In the genomic region with DNA sequence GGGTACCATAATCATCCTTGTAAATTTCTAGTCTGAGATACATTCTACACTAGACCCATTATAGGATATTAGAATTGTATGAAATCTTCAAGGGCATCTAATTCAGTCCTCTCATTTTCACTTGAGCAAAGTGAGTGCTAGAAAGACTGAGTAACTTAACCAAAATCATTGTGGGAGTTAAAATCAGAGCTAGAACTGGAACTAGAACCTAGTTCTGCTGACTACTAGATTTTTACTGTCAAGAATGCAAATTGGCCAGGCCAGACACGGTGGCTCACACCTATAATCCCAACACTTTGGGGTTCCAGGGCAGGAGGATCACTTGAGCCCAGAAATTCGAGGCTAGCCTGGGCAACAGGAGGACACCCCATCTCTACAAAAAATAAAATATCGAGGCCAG, we compare ENCODE assay signal across 1 cellular context.
TF ChIP-seq lines count a peak whose summit lies in the region.

No MANE protein-coding gene starts in this region.

TF ChIP-seq in HepG2, 621 proteins besides CTCF, POLR2A, EP300 and RAD21:
- TF ChIP-seq RFX5 (IDR thresholded peaks at IDR 0.05; ENCODE audit: low read depth, low read length) (no peak), MAFK (conservative IDR thresholded peaks at IDR 0.05 in 1 of 2, IDR thresholded peaks at IDR 0.05 in 1 of 2; ENCODE audit: low read length in 2 of 2) (peak; percentile 17 to 55; a peak in 2 of 4 replicates), ZNF383 (CRISPR knock-in tag; IDR thresholded peaks at IDR 0.05; ENCODE audit: borderline replicate concordance) (no peak), MAFF (IDR thresholded peaks at IDR 0.05; ENCODE audit: low read depth, low read length) (peak; percentile 25; the same call in 1 of the 2 replicates), HMG20A (CRISPR knock-in tag; IDR thresholded peaks at IDR 0.05; ENCODE audit: borderline replicate concordance) (no peak)
- TF ChIP-seq, protein P1, sequence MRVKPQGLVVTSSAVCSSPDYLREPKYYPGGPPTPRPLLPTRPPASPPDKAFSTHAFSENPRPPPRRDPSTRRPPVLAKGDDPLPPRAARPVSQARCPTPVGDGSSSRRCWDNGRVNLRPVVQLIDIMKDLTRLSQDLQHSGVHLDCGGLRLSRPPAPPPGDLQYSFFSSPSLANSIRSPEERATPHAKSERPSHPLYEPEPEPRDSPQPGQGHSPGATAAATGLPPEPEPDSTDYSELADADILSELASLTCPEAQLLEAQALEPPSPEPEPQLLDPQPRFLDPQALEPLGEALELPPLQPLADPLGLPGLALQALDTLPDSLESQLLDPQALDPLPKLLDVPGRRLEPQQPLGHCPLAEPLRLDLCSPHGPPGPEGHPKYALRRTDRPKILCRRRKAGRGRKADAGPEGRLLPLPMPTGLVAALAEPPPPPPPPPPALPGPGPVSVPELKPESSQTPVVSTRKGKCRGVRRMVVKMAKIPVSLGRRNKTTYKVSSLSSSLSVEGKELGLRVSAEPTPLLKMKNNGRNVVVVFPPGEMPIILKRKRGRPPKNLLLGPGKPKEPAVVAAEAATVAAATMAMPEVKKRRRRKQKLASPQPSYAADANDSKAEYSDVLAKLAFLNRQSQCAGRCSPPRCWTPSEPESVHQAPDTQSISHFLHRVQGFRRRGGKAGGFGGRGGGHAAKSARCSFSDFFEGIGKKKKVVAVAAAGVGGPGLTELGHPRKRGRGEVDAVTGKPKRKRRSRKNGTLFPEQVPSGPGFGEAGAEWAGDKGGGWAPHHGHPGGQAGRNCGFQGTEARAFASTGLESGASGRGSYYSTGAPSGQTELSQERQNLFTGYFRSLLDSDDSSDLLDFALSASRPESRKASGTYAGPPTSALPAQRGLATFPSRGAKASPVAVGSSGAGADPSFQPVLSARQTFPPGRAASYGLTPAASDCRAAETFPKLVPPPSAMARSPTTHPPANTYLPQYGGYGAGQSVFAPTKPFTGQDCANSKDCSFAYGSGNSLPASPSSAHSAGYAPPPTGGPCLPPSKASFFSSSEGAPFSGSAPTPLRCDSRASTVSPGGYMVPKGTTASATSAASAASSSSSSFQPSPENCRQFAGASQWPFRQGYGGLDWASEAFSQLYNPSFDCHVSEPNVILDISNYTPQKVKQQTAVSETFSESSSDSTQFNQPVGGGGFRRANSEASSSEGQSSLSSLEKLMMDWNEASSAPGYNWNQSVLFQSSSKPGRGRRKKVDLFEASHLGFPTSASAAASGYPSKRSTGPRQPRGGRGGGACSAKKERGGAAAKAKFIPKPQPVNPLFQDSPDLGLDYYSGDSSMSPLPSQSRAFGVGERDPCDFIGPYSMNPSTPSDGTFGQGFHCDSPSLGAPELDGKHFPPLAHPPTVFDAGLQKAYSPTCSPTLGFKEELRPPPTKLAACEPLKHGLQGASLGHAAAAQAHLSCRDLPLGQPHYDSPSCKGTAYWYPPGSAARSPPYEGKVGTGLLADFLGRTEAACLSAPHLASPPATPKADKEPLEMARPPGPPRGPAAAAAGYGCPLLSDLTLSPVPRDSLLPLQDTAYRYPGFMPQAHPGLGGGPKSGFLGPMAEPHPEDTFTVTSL (CRISPR knock-in tag; IDR thresholded peaks at IDR 0.05; ENCODE audit: borderline replicate concordance) = no peak
